ENCODE assay signal across 16 cellular contexts in genomic region chr10:73969224-73969811, GRCh38. TPM values are rescaled to one million over a fixed set of nuclear protein-coding genes. Genes with fewer than 3 reads are reported as not detected.
DNase-seq lines count a peak whose midpoint lies in the region; ATAC-seq and TF ChIP-seq lines count a peak whose summit lies in the region.
"Had no signal": no experiment of that assay in that cellular context is flagged by ENCODE, and none has a peak within 500 bp of the region (broad histone marks: within the 10 kb centered on the region; RNA-seq: fewer than 3 reads in every experiment).

No MANE protein-coding gene starts in this region.

- no peak for TF ChIP-seq CTCF in cardiac fibroblast (IDR thresholded peaks at IDR 0.05; ENCODE audit: low read depth, low read length)
- TF ChIP-seq CTCF in natural killer cell (IDR thresholded peaks at IDR 0.05), result no peak
- no peak for TF ChIP-seq CTCF in activated CD8-positive, alpha-beta T cell treated with anti-CD3 and anti-CD28 coated beads for 36 hours (IDR thresholded peaks at IDR 0.05)

- H3K9me3 Mint-ChIP-seq in stimulated activated naive CD8-positive, alpha-beta T cell treated with anti-CD3 and anti-CD28 coated beads, Interleukin-15, amount 100 ng/mL, for 72 hours, result no peaks in the 10 kb centered on the region
- no peaks in the 10 kb centered on the region for H3K9me3 Mint-ChIP-seq in natural killer cell
- H3K9me3 Mint-ChIP-seq in activated CD8-positive, alpha-beta T cell treated with anti-CD3 and anti-CD28 coated beads for 36 hours, result no peaks in the 10 kb centered on the region
- H3K9me3 Mint-ChIP-seq: central memory CD8-positive, alpha-beta T cell; T-helper 1 cell treated with Interleukin-12 subunit alpha and Interleukin-12 subunit beta and Interleukin-4 antibody, amounts not matched to agents 30 μg/mL and 1 μg/mL, for 36 hours had no signal

- H3K36me3 Mint-ChIP-seq in natural killer cell, result no peaks in the 10 kb centered on the region
- no peaks in the 10 kb centered on the region for H3K36me3 Mint-ChIP-seq in activated CD8-positive, alpha-beta T cell treated with anti-CD3 and anti-CD28 coated beads for 36 hours (ENCODE audit: low read depth)
- H3K36me3 Mint-ChIP-seq: activated naive CD8-positive, alpha-beta T cell had no signal

- POLR2A ChIA-PET in activated CD8-positive, alpha-beta T cell treated with anti-CD3 and anti-CD28 coated beads for 36 hours (lab: Charles Lee), result no interaction called here

- no peak for DNase-seq in stimulated activated naive CD8-positive, alpha-beta T cell treated with anti-CD3 and anti-CD28 coated beads, Interleukin-15, Interleukin-2, amounts not matched to agents 100 U/mL and 50 U/mL, for 24 hours
- DNase-seq in stimulated activated naive CD8-positive, alpha-beta T cell treated with anti-CD3 and anti-CD28 coated beads, Interleukin-15, amount 100 ng/mL, for 72 hours, result no peak
- DNase-seq in cardiac fibroblast (ENCODE audit: low read depth in 2 of 2) (peak; percentile 26 to 46), natural killer cell (no peak), AML-193 (lab: John Stamatoyannopoulos, UW) (no peak), SKM-1 treated with dmso at 0.1 percent for 144 hours (lab: John Stamatoyannopoulos, UW; ENCODE audit: unreplicated experiment) (no peak)
- DNase-seq in activated CD8-positive, alpha-beta T cell treated with anti-CD3 and anti-CD28 coated beads for 36 hours, result no peak
- DNase-seq: ACHN, COR-L47, head of caudate nucleus, NCI-H146, NCI-H510A treated with DMSO at 0.1 percent for 48 hours had no signal

- H3K4me1 Mint-ChIP-seq in stimulated activated naive CD8-positive, alpha-beta T cell treated with anti-CD3 and anti-CD28 coated beads, Interleukin-15, amount 100 ng/mL, for 72 hours, result peaks cover 7% of the 10 kb centered on the region
- H3K4me1 Mint-ChIP-seq in natural killer cell, result peaks cover 37 to 50% of the 10 kb centered on the region in 2 donors
- peaks cover 12% of the 10 kb centered on the region for H3K4me1 Mint-ChIP-seq in activated CD8-positive, alpha-beta T cell treated with anti-CD3 and anti-CD28 coated beads for 36 hours (ENCODE audit: low read depth)

- no peak overlapping the region for H3K4me3 Mint-ChIP-seq in stimulated activated naive CD8-positive, alpha-beta T cell treated with anti-CD3 and anti-CD28 coated beads, Interleukin-15, amount 100 ng/mL, for 72 hours
- peak overlapping the region; percentile 71 for H3K4me3 Mint-ChIP-seq in natural killer cell
- no peak overlapping the region for H3K4me3 Mint-ChIP-seq in activated CD8-positive, alpha-beta T cell treated with anti-CD3 and anti-CD28 coated beads for 36 hours
- H3K4me3 Mint-ChIP-seq: activated naive CD8-positive, alpha-beta T cell; T-helper 1 cell treated with Interleukin-12 subunit alpha and Interleukin-12 subunit beta and Interleukin-4 antibody, amounts not matched to agents 30 μg/mL and 1 μg/mL, for 36 hours had no signal

- no peak overlapping the region for H3K4me3 ChIP-seq in cardiac fibroblast (replicated peaks in 1 of 2; ENCODE audit: low read depth in 2 of 2, low read length in 2 of 2)

- intact Hi-C loops in natural killer cell (cut with micrococcal nuclease), result loop anchor here (2.0 kb wide), 1 partner anchor 23 kb away; no protein-coding TSS in a partner anchor
- intact Hi-C loops in activated CD8-positive, alpha-beta T cell treated with anti-CD3 and anti-CD28 coated beads for 36 hours (cut with micrococcal nuclease), result no loop called here

- H3K27me3 Mint-ChIP-seq in stimulated activated naive CD8-positive, alpha-beta T cell treated with anti-CD3 and anti-CD28 coated beads, Interleukin-15, amount 100 ng/mL, for 72 hours, result no peaks in the 10 kb centered on the region
- no peaks in the 10 kb centered on the region for H3K27me3 Mint-ChIP-seq in natural killer cell (ENCODE audit: low read depth in 2 of 2)
- H3K27me3 Mint-ChIP-seq in activated CD8-positive, alpha-beta T cell treated with anti-CD3 and anti-CD28 coated beads for 36 hours, result no peaks in the 10 kb centered on the region
- H3K27me3 Mint-ChIP-seq: activated naive CD8-positive, alpha-beta T cell; central memory CD8-positive, alpha-beta T cell had no signal

- CTCF ChIA-PET in activated CD8-positive, alpha-beta T cell treated with anti-CD3 and anti-CD28 coated beads for 36 hours (lab: Charles Lee), result interaction anchor here (2.1 kb wide), 1 partner anchor 29 kb away, joined by 7 read pairs; no protein-coding TSS in a partner anchor

- no peak overlapping the region for H3K27ac Mint-ChIP-seq in stimulated activated naive CD8-positive, alpha-beta T cell treated with anti-CD3 and anti-CD28 coated beads, Interleukin-15, amount 100 ng/mL, for 72 hours
- H3K27ac Mint-ChIP-seq in natural killer cell, result peak overlapping the region; percentile 59 to 86
- H3K27ac Mint-ChIP-seq in activated CD8-positive, alpha-beta T cell treated with anti-CD3 and anti-CD28 coated beads for 36 hours, result no peak overlapping the region
- H3K27ac Mint-ChIP-seq: activated naive CD8-positive, alpha-beta T cell; T-helper 1 cell treated with Interleukin-12 subunit alpha and Interleukin-12 subunit beta and Interleukin-4 antibody, amounts not matched to agents 30 μg/mL and 1 μg/mL, for 36 hours had no signal

- peak; percentile 40 for ATAC-seq in stimulated activated naive CD8-positive, alpha-beta T cell treated with anti-CD3 and anti-CD28 coated beads, Interleukin-15, Interleukin-2, amounts not matched to agents 100 U/mL and 50 U/mL, for 24 hours
- no peak for ATAC-seq in stimulated activated naive CD8-positive, alpha-beta T cell treated with anti-CD3 and anti-CD28 coated beads, Interleukin-15, amount 100 ng/mL, for 72 hours
- ATAC-seq in natural killer cell, result peak in 2 of 3 donors; percentile 38
- no peak for ATAC-seq in activated CD8-positive, alpha-beta T cell treated with anti-CD3 and anti-CD28 coated beads for 36 hours
- no peak for ATAC-seq in HG03521 (IDR thresholded peaks at IDR 0.05; ENCODE audit: unreplicated experiment)

RNA-seq across cellular contexts. Expression of gene VCL, which starts 28.6 kb away (rescaled TPM):
- 100 to 1,000 TPM; 121 to 145 (median 122) TPM for total RNA-seq in natural killer cell
- 10 to 100 TPM; 16.9 to 17.7 TPM for total RNA-seq in activated CD8-positive, alpha-beta T cell treated with anti-CD3 and anti-CD28 coated beads for 36 hours

RNA-seq across cellular contexts. Expression of gene PLAU, which starts 58.4 kb away (rescaled TPM):
- 1 to 10 TPM in 1 of 3 donors, under 1 TPM in 2; 0.12 to 1.6 (median 0.32) TPM for total RNA-seq in natural killer cell
- under 1 TPM; 0.41 to 0.47 TPM for total RNA-seq in activated CD8-positive, alpha-beta T cell treated with anti-CD3 and anti-CD28 coated beads for 36 hours

Comparison
In these comparisons a context has a peak if more than half of its experiments do, and no peak if none do; other contexts are left out.
1. ATAC-seq: peak in stimulated activated naive CD8-positive, alpha-beta T cell treated with anti-CD3 and anti-CD28 coated beads, Interleukin-15, Interleukin-2, amounts not matched to agents 100 U/mL and 50 U/mL, for 24 hours (single experiment) and natural killer cell (2 of 3); none in stimulated activated naive CD8-positive, alpha-beta T cell treated with anti-CD3 and anti-CD28 coated beads, Interleukin-15, amount 100 ng/mL, for 72 hours (single experiment), activated CD8-positive, alpha-beta T cell treated with anti-CD3 and anti-CD28 coated beads for 36 hours (single experiment) and HG03521 (single experiment).
2. DNase-seq: peak in cardiac fibroblast (2 of 2); none in stimulated activated naive CD8-positive, alpha-beta T cell treated with anti-CD3 and anti-CD28 coated beads, Interleukin-15, Interleukin-2, amounts not matched to agents 100 U/mL and 50 U/mL, for 24 hours (single experiment), stimulated activated naive CD8-positive, alpha-beta T cell treated with anti-CD3 and anti-CD28 coated beads, Interleukin-15, amount 100 ng/mL, for 72 hours (0 of 2), natural killer cell (single experiment), AML-193 (0 of 2), activated CD8-positive, alpha-beta T cell treated with anti-CD3 and anti-CD28 coated beads for 36 hours (single experiment) and SKM-1 treated with dmso at 0.1 percent for 144 hours (single experiment).
3. H3K27ac Mint-ChIP-seq: peak in natural killer cell (2 of 2); none in stimulated activated naive CD8-positive, alpha-beta T cell treated with anti-CD3 and anti-CD28 coated beads, Interleukin-15, amount 100 ng/mL, for 72 hours (0 of 2) and activated CD8-positive, alpha-beta T cell treated with anti-CD3 and anti-CD28 coated beads for 36 hours (single experiment).
4. RNA of gene VCL, which starts 28.6 kb away (total RNA-seq): 121 to 145 TPM in natural killer cell; 16.9 to 17.7 TPM in activated CD8-positive, alpha-beta T cell treated with anti-CD3 and anti-CD28 coated beads for 36 hours; every median in the first group is over 4 times any median in the second.